8 cellular contexts compared by ENCODE assay signal in the genomic region with DNA sequence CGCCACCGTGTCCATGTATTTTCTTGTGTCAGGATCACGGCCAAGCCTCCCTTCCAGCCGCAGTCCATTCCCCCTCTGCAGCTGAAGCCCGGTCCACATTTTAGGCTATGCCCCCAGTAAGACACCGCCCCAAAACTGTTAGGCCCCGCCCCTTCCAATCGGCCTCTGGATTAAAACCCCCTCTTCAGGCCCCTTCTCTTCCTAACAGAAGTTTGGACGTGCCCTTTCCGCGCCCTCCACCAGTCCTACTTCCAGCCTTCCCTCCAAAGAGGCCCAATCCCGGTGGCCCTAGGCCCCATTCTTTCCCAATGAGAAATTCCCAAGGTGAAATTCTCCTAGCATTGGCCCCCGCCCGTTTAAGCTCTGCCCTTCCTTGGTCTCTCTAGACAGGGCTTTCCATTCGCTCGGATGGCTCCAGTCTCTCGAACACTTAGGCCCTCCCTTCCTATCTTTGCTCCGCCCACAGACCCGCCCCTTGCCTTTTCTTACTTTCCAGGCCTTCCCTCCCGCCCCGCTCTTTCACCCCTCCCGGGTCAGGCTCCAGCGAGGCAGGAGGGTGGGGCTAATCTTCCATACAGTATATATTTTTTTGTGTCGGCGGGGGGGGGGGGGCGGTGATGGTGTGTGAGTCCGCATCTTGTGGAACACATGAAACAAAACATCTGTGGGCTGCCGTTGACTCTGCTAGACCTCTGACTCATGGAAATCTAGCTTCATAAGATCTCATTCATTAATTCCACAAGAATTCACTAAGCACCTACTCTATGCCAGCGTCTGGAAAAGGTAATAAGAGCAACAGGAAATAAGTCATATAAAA. TPM values are rescaled to one million over a fixed set of nuclear protein-coding genes. Genes with fewer than 3 reads are reported as not detected.
A peak's percentile ranks its signal among the peaks of the same experiment; 100 is the strongest.
DNase-seq lines count a peak whose midpoint lies in the region; ATAC-seq and TF ChIP-seq lines count a peak whose summit lies in the region.

No MANE protein-coding gene starts in this region.

- H3K9ac ChIP-seq in duodenal mucosa (ENCODE audit: low read depth in 1 of 2, low read length in 2 of 2) = peak overlapping the region; percentile 92 to 93

- H3K36me3 ChIP-seq in duodenal mucosa (ENCODE audit: control insufficient read depth in 1 of 2, insufficient read depth in 2 of 2, low read length in 2 of 2) = peaks cover 13 to 15% of the 10 kb centered on the region in 2 donors
- H3K36me3 ChIP-seq in lower lobe of right lung = peaks cover 14% of the 10 kb centered on the region

- H3K27me3 ChIP-seq in duodenal mucosa (ENCODE audit: control insufficient read depth in 1 of 2, insufficient read depth in 2 of 2, low read length in 2 of 2) (no peaks in the 10 kb centered on the region), lower lobe of right lung (ENCODE audit: low read depth) (no peaks in the 10 kb centered on the region)

- H3K27me3 Mint-ChIP-seq in activated CD4-positive, alpha-beta T cell treated with anti-CD3 and anti-CD28 coated beads, Interleukin-2, amount 10 ng/mL, durations not matched to agents 24 days and 14 days = no peaks in the 10 kb centered on the region

- peak overlapping the region; percentile 92 for H3K4me3 Mint-ChIP-seq in activated CD4-positive, alpha-beta T cell treated with anti-CD3 and anti-CD28 coated beads, Interleukin-2, amount 10 ng/mL, durations not matched to agents 24 days and 14 days

- H3K4me1 Mint-ChIP-seq in activated CD4-positive, alpha-beta T cell treated with anti-CD3 and anti-CD28 coated beads, Interleukin-2, amount 10 ng/mL, durations not matched to agents 24 days and 14 days = peaks cover 40% of the 10 kb centered on the region

- H3K27ac Mint-ChIP-seq in activated CD4-positive, alpha-beta T cell treated with anti-CD3 and anti-CD28 coated beads, Interleukin-2, amount 10 ng/mL, durations not matched to agents 24 days and 14 days = peak overlapping the region; percentile 98

- H3K9me3 Mint-ChIP-seq in activated CD4-positive, alpha-beta T cell treated with anti-CD3 and anti-CD28 coated beads, Interleukin-2, amount 10 ng/mL, durations not matched to agents 24 days and 14 days = no peaks in the 10 kb centered on the region

- no peak for TF ChIP-seq CTCF in lower lobe of right lung (IDR thresholded peaks at IDR 0.05)

- H3K27ac ChIP-seq in duodenal mucosa (ENCODE audit: low read depth, low read length) = peak overlapping the region; percentile 94
- H3K27ac ChIP-seq in lower lobe of right lung = peak overlapping the region; percentile 74

- H3K9me3 ChIP-seq in duodenal mucosa (ENCODE audit: control insufficient read depth in 1 of 2, low read length in 2 of 2) (no peaks in the 10 kb centered on the region), lower lobe of right lung (no peaks in the 10 kb centered on the region)

- DNase-seq in DMS153 (lab: John Stamatoyannopoulos, UW) (peak; percentile 72), NCI-H187 treated with DMSO at 0.1 percent for 48 hours (lab: John Stamatoyannopoulos, UW) (peak; percentile 69), lower lobe of right lung (peak; percentile 86), GF-D8 (lab: John Stamatoyannopoulos, UW) (no peak)
- peak; percentile 95 for DNase-seq in activated CD4-positive, alpha-beta T cell treated with anti-CD3 and anti-CD28 coated beads, Interleukin-2, amount 10 ng/mL, durations not matched to agents 24 days and 14 days
- peak; percentile 88 to 96 for DNase-seq in stimulated activated CD8-positive, alpha-beta memory T cell treated with anti-CD3 and anti-CD28 coated beads, Interleukin-15, amount 100 ng/mL, for 4 hours (ENCODE audit: low read depth in 2 of 2)

- H3K4me3 ChIP-seq in duodenal mucosa (ENCODE audit: low read depth in 1 of 2, low read length in 2 of 2) (peak overlapping the region; percentile 79 to 81), lower lobe of right lung (peak overlapping the region; percentile 59)

- peak; percentile 28 to 37 for ATAC-seq in lower lobe of right lung
- no peak for ATAC-seq in HG02571 (IDR thresholded peaks at IDR 0.05; ENCODE audit: unreplicated experiment)

- H3K4me1 ChIP-seq in duodenal mucosa (ENCODE audit: control insufficient read depth in 1 of 2, insufficient read depth in 2 of 2, low read length in 2 of 2) (peaks cover 22 to 29% of the 10 kb centered on the region in 2 donors), lower lobe of right lung (peaks cover 42% of the 10 kb centered on the region)

- H3K36me3 Mint-ChIP-seq in activated CD4-positive, alpha-beta T cell treated with anti-CD3 and anti-CD28 coated beads, Interleukin-2, amount 10 ng/mL, durations not matched to agents 24 days and 14 days (ENCODE audit: low read depth) = peaks cover 30% of the 10 kb centered on the region

- intact Hi-C loops in activated CD4-positive, alpha-beta T cell treated with anti-CD3 and anti-CD28 coated beads, Interleukin-2, amount 10 ng/mL, durations not matched to agents 24 days and 14 days (cut with micrococcal nuclease) = loop anchor here (1.0 to 10.0 kb wide), 6 partner anchors 48 to 782 kb away; a partner anchor contains a TSS
- intact Hi-C loops in lower lobe of right lung (cut with DNase I) = no loop called here

RNA-seq across cellular contexts. Expression of a gene that starts 13.6 kb away (rescaled TPM):
- total RNA-seq in activated CD4-positive, alpha-beta T cell treated with anti-CD3 and anti-CD28 coated beads, Interleukin-2, amount 10 ng/mL, durations not matched to agents 24 days and 14 days = 123 and 126 TPM in 2 replicates
- 316 TPM for total RNA-seq in lower lobe of right lung

RNA-seq across cellular contexts. Expression of a gene that starts 38.1 kb away (rescaled TPM):
- total RNA-seq in activated CD4-positive, alpha-beta T cell treated with anti-CD3 and anti-CD28 coated beads, Interleukin-2, amount 10 ng/mL, durations not matched to agents 24 days and 14 days = 111 and 113 TPM in 2 replicates
- 91.2 TPM for total RNA-seq in lower lobe of right lung
